24 cellular contexts compared by ENCODE assay signal in the genomic region with DNA sequence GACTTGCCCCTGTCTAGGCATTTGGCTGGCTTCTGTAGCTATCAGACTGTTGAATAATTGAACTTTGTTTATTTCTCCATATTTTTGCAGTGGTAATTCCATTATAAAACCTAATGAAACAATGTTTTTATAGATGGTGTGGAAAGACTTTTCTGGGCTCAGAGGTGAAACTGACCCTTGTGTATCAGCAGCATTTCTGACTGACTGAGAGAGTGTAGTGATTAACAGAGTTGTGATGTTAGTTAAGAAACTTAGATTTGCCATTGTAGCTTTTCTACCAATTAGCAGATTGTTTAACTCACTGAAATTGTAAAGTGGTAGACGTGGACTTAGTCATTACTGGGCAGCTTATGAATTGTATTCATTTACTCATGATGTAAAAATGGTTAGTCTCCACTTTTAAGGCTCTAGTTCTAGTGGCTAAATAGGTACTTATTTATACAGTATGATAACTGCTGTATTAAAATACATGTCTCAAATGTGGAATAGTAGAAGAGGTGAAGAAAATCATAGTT. TPM values are rescaled to one million over a fixed set of nuclear protein-coding genes. Genes with fewer than 3 reads are reported as not detected.
A peak's percentile ranks its signal among the peaks of the same experiment; 100 is the strongest.
DNase-seq lines count a peak whose midpoint lies in the region; ATAC-seq, FAIRE-seq and TF ChIP-seq lines count a peak whose summit lies in the region.
"Had no signal": no experiment of that assay in that cellular context is flagged by ENCODE, and none has a peak within 500 bp of the region (broad histone marks: within the 10 kb centered on the region; RNA-seq: fewer than 3 reads in every experiment).

A gene with protein sequence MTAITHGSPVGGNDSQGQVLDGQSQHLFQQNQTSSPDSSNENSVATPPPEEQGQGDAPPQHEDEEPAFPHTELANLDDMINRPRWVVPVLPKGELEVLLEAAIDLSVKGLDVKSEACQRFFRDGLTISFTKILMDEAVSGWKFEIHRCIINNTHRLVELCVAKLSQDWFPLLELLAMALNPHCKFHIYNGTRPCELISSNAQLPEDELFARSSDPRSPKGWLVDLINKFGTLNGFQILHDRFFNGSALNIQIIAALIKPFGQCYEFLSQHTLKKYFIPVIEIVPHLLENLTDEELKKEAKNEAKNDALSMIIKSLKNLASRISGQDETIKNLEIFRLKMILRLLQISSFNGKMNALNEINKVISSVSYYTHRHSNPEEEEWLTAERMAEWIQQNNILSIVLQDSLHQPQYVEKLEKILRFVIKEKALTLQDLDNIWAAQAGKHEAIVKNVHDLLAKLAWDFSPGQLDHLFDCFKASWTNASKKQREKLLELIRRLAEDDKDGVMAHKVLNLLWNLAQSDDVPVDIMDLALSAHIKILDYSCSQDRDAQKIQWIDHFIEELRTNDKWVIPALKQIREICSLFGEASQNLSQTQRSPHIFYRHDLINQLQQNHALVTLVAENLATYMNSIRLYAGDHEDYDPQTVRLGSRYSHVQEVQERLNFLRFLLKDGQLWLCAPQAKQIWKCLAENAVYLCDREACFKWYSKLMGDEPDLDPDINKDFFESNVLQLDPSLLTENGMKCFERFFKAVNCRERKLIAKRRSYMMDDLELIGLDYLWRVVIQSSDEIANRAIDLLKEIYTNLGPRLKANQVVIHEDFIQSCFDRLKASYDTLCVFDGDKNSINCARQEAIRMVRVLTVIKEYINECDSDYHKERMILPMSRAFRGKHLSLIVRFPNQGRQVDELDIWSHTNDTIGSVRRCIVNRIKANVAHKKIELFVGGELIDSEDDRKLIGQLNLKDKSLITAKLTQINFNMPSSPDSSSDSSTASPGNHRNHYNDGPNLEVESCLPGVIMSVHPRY (N-terminal part only) (plus strand): TSS at position 51 of the 515 bp plus-strand sequence. CDS start 8,217 bp downstream, outside the sequence.

- H3K4me3 Mint-ChIP-seq in activated CD4-positive, alpha-beta T cell treated with anti-CD3 and anti-CD28 coated beads for 36 hours = no peak within 1 kb of the TSS
- no peak within 1 kb of the TSS for H3K4me3 Mint-ChIP-seq in astrocyte (ENCODE audit: unreplicated experiment)
- H3K4me3 Mint-ChIP-seq in naive thymus-derived CD4-positive, alpha-beta T cell = no peak within 1 kb of the TSS
- H3K4me3 Mint-ChIP-seq: activated naive CD8-positive, alpha-beta T cell; H9; neural progenitor cell; stimulated activated naive CD8-positive, alpha-beta T cell treated with anti-CD3 and anti-CD28 coated beads, Interleukin-15, amount 100 ng/mL, for 72 hours had no signal

- intact Hi-C loops in activated CD4-positive, alpha-beta T cell treated with anti-CD3 and anti-CD28 coated beads for 36 hours (cut with DNase I, micrococcal nuclease) = no loop called here
- intact Hi-C loops in naive thymus-derived CD4-positive, alpha-beta T cell (cut with micrococcal nuclease) = no loop called here

- H3K27ac ChIP-seq in GM23248 (peak within 1 kb of the TSS; percentile 52), astrocyte (ENCODE audit: low read depth, low read length) (no peak within 1 kb of the TSS)
- H3K27ac ChIP-seq in naive thymus-derived CD4-positive, alpha-beta T cell (ENCODE audit: low read depth, low read length) = no peak within 1 kb of the TSS
- H3K27ac ChIP-seq: A549, epithelial cell of prostate, HL-60, left lung, neural progenitor cell, Peyer's patch had no signal

- H3K27me3 ChIP-seq in GM23248 (replicated peaks; ENCODE audit: insufficient read depth) = no peaks in the 10 kb centered on the region
- H3K27me3 ChIP-seq in astrocyte (ENCODE audit: insufficient read depth, low read length) = no peaks in the 10 kb centered on the region
- H3K27me3 ChIP-seq in naive thymus-derived CD4-positive, alpha-beta T cell (ENCODE audit: control insufficient read depth in 2 of 2, insufficient read depth in 2 of 2, low read length in 2 of 2) = no peaks in the 10 kb centered on the region
- H3K27me3 ChIP-seq: left lung, neural progenitor cell, Peyer's patch had no signal

- ATAC-seq in activated CD4-positive, alpha-beta T cell treated with anti-CD3 and anti-CD28 coated beads for 36 hours = no peak
- no peak for ATAC-seq in naive thymus-derived CD4-positive, alpha-beta T cell
- no peak for ATAC-seq in HG03354 (IDR thresholded peaks at IDR 0.05; ENCODE audit: poor library complexity, severe bottlenecking, unreplicated experiment)
- ATAC-seq: A549; left lung; stimulated activated naive CD8-positive, alpha-beta T cell treated with anti-CD3 and anti-CD28 coated beads, Interleukin-15, amount 100 ng/mL, for 72 hours had no signal

- in situ Hi-C loops in GM23248 (cut with MboI) = no loop called here

- peaks cover 8% of the 10 kb centered on the region for H3K9me3 Mint-ChIP-seq in activated CD4-positive, alpha-beta T cell treated with anti-CD3 and anti-CD28 coated beads for 36 hours (ENCODE audit: low read depth)
- peaks cover 2% of the 10 kb centered on the region for H3K9me3 Mint-ChIP-seq in astrocyte (ENCODE audit: unreplicated experiment)
- H3K9me3 Mint-ChIP-seq in naive thymus-derived CD4-positive, alpha-beta T cell = peaks cover 0 to 26% (median 0%) of the 10 kb centered on the region in 11 donors
- H3K9me3 Mint-ChIP-seq: H9, neural progenitor cell had no signal

- no peak within 1 kb of the TSS for H3K9ac ChIP-seq in GM23248
- no peak within 1 kb of the TSS for H3K9ac ChIP-seq in astrocyte (ENCODE audit: low read length)
- H3K9ac ChIP-seq: neural progenitor cell had no signal

- no peak within 1 kb of the TSS for H3K4me3 ChIP-seq in GM23248
- H3K4me3 ChIP-seq in astrocyte (ENCODE audit: insufficient read depth, low read depth, low read length) = no peak within 1 kb of the TSS
- no peak within 1 kb of the TSS for H3K4me3 ChIP-seq in naive thymus-derived CD4-positive, alpha-beta T cell (ENCODE audit: low read length)
- H3K4me3 ChIP-seq: A549, left lung, neural progenitor cell, Peyer's patch had no signal

- H3K9me2 ChIP-seq in GM23248 (ENCODE audit: insufficient read depth) = no peaks in the 10 kb centered on the region

- peaks cover 63% of the 10 kb centered on the region for H3K36me3 Mint-ChIP-seq in activated CD4-positive, alpha-beta T cell treated with anti-CD3 and anti-CD28 coated beads for 36 hours (ENCODE audit: low read depth)
- peaks cover 7% of the 10 kb centered on the region for H3K36me3 Mint-ChIP-seq in astrocyte (ENCODE audit: low read depth, unreplicated experiment)
- H3K36me3 Mint-ChIP-seq in naive thymus-derived CD4-positive, alpha-beta T cell = peaks cover 0 to 77% (median 0%) of the 10 kb centered on the region in 5 donors
- H3K36me3 Mint-ChIP-seq: neural progenitor cell had no signal

- H3K9me3 ChIP-seq in GM23248 (ENCODE audit: low read depth) (no peaks in the 10 kb centered on the region), astrocyte (ENCODE audit: insufficient read depth, low read depth, low read length) (no peaks in the 10 kb centered on the region)
- H3K9me3 ChIP-seq in naive thymus-derived CD4-positive, alpha-beta T cell (ENCODE audit: control insufficient read depth in 2 of 3, low read length in 3 of 3) = peaks cover 0 to 16% (median 0%) of the 10 kb centered on the region in 3 experiments
- H3K9me3 ChIP-seq: A549 had no signal

- TF ChIP-seq CTCF in astrocyte (IDR thresholded peaks at IDR 0.05; ENCODE audit: insufficient read depth, low read depth, low read length) = no peak

- H2AFZ ChIP-seq in GM23248 (no peak within 1 kb of the TSS), astrocyte (ENCODE audit: low read depth, low read length) (no peak within 1 kb of the TSS)
- H2AFZ ChIP-seq: neural progenitor cell had no signal

- FAIRE-seq in astrocyte (lab: Jason Lieb, UNC) = no peak
- FAIRE-seq: A549, small intestine had no signal

- H3K4me1 ChIP-seq in GM23248 (ENCODE audit: insufficient read depth) (peaks cover 14% of the 10 kb centered on the region), astrocyte (ENCODE audit: insufficient read depth, low read length) (no peaks in the 10 kb centered on the region)
- no peaks in the 10 kb centered on the region for H3K4me1 ChIP-seq in naive thymus-derived CD4-positive, alpha-beta T cell (ENCODE audit: control insufficient read depth in 2 of 2, insufficient read depth in 2 of 2, low read length in 2 of 2)
- H3K4me1 ChIP-seq: A549, left lung, neural progenitor cell, Peyer's patch had no signal

- H3K27me3 Mint-ChIP-seq in activated CD4-positive, alpha-beta T cell treated with anti-CD3 and anti-CD28 coated beads for 36 hours = no peaks in the 10 kb centered on the region
- H3K27me3 Mint-ChIP-seq in astrocyte (ENCODE audit: low read depth, unreplicated experiment) = no peaks in the 10 kb centered on the region
- H3K27me3 Mint-ChIP-seq in naive thymus-derived CD4-positive, alpha-beta T cell = no peaks in the 10 kb centered on the region
- H3K27me3 Mint-ChIP-seq: activated naive CD8-positive, alpha-beta T cell; stimulated activated naive CD8-positive, alpha-beta T cell treated with anti-CD3 and anti-CD28 coated beads, Interleukin-15, amount 100 ng/mL, for 72 hours had no signal

- CTCF ChIA-PET in activated CD4-positive, alpha-beta T cell treated with anti-CD3 and anti-CD28 coated beads for 36 hours (lab: Charles Lee) = no interaction called here
- CTCF ChIA-PET in naive thymus-derived CD4-positive, alpha-beta T cell (lab: Charles Lee) = interaction anchor here (0.7 kb wide), 1 partner anchor 136 kb away, joined by 3 read pairs; no protein-coding TSS in a partner anchor

- peaks cover 7% of the 10 kb centered on the region for H3K4me1 Mint-ChIP-seq in activated CD4-positive, alpha-beta T cell treated with anti-CD3 and anti-CD28 coated beads for 36 hours
- H3K4me1 Mint-ChIP-seq in astrocyte (ENCODE audit: low read depth, unreplicated experiment) = peaks cover 8% of the 10 kb centered on the region
- H3K4me1 Mint-ChIP-seq in naive thymus-derived CD4-positive, alpha-beta T cell = peaks cover 0 to 21% (median 6%) of the 10 kb centered on the region in 7 donors
- H3K4me1 Mint-ChIP-seq: H9; neural progenitor cell; stimulated activated naive CD8-positive, alpha-beta T cell treated with anti-CD3 and anti-CD28 coated beads, Interleukin-15, amount 100 ng/mL, for 72 hours had no signal

- 43 to 67% methylated on average over 1 of the region's 1 CpG for WGBS in GM23248 (ENCODE audit: low coverage in 1 of 2, low lambda C conversion rate in 2 of 2, missing lambda C conversion rate in 2 of 2), 2 experiments

- peaks cover 19% of the 10 kb centered on the region for H3F3A ChIP-seq in GM23248 (ENCODE audit: insufficient read depth)

- H3K36me3 ChIP-seq in GM23248 (ENCODE audit: low read depth) = no peaks in the 10 kb centered on the region
- no peaks in the 10 kb centered on the region for H3K36me3 ChIP-seq in astrocyte (ENCODE audit: insufficient read depth, low read length)
- H3K36me3 ChIP-seq in naive thymus-derived CD4-positive, alpha-beta T cell (ENCODE audit: control insufficient read depth in 2 of 3, insufficient read depth in 3 of 3, low read length in 3 of 3) = no peaks in the 10 kb centered on the region
- H3K36me3 ChIP-seq: neural progenitor cell, Peyer's patch had no signal

- no peaks in the 10 kb centered on the region for H4K20me1 ChIP-seq in GM23248 (ENCODE audit: insufficient read depth)
- H4K20me1 ChIP-seq in astrocyte (ENCODE audit: insufficient read depth, low read length) = peaks cover 2% of the 10 kb centered on the region

- POLR2A ChIA-PET in activated CD4-positive, alpha-beta T cell treated with anti-CD3 and anti-CD28 coated beads for 36 hours (lab: Charles Lee) = no interaction called here
- POLR2A ChIA-PET in naive thymus-derived CD4-positive, alpha-beta T cell (lab: Charles Lee) = no interaction called here

- H3K27ac Mint-ChIP-seq in activated CD4-positive, alpha-beta T cell treated with anti-CD3 and anti-CD28 coated beads for 36 hours = no peak within 1 kb of the TSS
- peak within 1 kb of the TSS; percentile 69 for H3K27ac Mint-ChIP-seq in astrocyte (ENCODE audit: unreplicated experiment)
- H3K27ac Mint-ChIP-seq in naive thymus-derived CD4-positive, alpha-beta T cell = no peak within 1 kb of the TSS
- H3K27ac Mint-ChIP-seq: activated naive CD8-positive, alpha-beta T cell; H9; neural progenitor cell had no signal

- peak within 1 kb of the TSS; percentile 2 for H3K4me2 ChIP-seq in GM23248 (ENCODE audit: unreplicated experiment)
- H3K4me2 ChIP-seq in astrocyte (ENCODE audit: low read length) = no peak within 1 kb of the TSS
- H3K4me2 ChIP-seq: A549, neural progenitor cell had no signal

- H3K79me2 ChIP-seq in GM23248 (ENCODE audit: insufficient read depth) (peaks cover 33% of the 10 kb centered on the region), astrocyte (ENCODE audit: insufficient read depth, low read length) (peaks cover 8% of the 10 kb centered on the region)

- DNase-seq in activated CD4-positive, alpha-beta T cell treated with anti-CD3 and anti-CD28 coated beads for 36 hours = no peak
- no peak for DNase-seq in activated CD4-positive, alpha-beta T cell treated with anti-CD3 and anti-CD28 coated beads, Interleukin-2, amount 50 U/mL, for 48 hours
- peak; percentile 47 for DNase-seq in GM23248
- DNase-seq in astrocyte (ENCODE audit: low read depth) = no peak
- DNase-seq in naive thymus-derived CD4-positive, alpha-beta T cell = no peak
- DNase-seq in NCI-H1092 (lab: John Stamatoyannopoulos, UW) = no peak
- no peak for DNase-seq in activated CD4-positive, CD25-positive, alpha-beta regulatory T cell treated with anti-CD3 and anti-CD28 coated beads, Interleukin-2, amount 50 U/mL, for 72 hours
- DNase-seq: H9, hippocampal formation, Kasumi-1, left lung, NCI-H187 treated with DMSO at 0.1 percent for 48 hours, NCI-H69, Peyer's patch, small intestine, T-helper 2 cell had no signal

RNA-seq across cellular contexts. Expression of the gene that starts here (rescaled TPM):
- total RNA-seq in activated CD4-positive, alpha-beta T cell treated with anti-CD3 and anti-CD28 coated beads for 36 hours = 10 to 100 TPM; 15.0 to 17.6 TPM
- 16.7 and 19.9 TPM in 2 replicates for total RNA-seq in GM23248 (2014; rRNA removed; shearing (Covaris generic))
- polyA plus RNA-seq in GM23248 (2016; fragmentation: Nextera tagmentation; extraction: Ambion mirVana) = 4.6 and 4.9 TPM in 2 replicates
- 21.5 and 23.6 TPM in 2 replicates for total RNA-seq in astrocyte
- 10 to 100 TPM; 27.7 to 59.0 (median 41.9) TPM for total RNA-seq in naive thymus-derived CD4-positive, alpha-beta T cell
- not detected for polyA plus RNA-seq in naive thymus-derived CD4-positive, alpha-beta T cell
- total RNA-seq: chondrocyte, H9 had no signal
